1 cellular context compared by ENCODE assay signal in the genomic region with DNA sequence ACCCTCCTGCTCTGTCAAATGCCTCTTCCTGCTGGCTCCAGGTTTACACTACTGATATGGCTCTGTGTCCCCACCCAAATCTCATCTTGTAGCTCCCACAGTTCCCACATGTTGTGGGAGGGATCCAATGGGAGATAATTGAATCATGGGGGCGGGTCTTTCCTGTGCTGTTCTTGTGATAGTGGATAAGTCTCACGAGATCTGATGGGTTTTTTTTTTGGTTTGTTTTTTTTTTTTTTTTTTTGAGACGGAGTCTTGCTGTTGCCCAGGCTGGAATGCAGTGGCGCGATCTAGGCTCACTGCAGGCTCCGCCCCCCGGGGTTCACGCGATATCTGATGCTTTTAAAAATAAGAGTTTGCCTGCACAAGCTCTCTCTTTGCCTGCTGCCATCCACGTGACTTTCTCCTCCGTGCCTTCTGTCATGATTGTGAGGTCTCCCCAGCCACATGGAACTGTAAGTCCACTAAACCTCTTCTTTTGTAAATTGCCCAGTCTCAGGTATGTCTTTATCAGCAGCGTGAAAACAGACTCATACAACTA.
TF ChIP-seq lines count a peak whose summit lies in the region.
"Not testable (repeated sequence)": the region's sequence is repeated elsewhere in the genome, so short reads cannot be mapped to it uniquely, and the experiment has no call there.

No MANE protein-coding gene starts in this region.

TF ChIP-seq in K562, 482 proteins besides CTCF, POLR2A, EP300 and RAD21 (continued from another document):
- TF ChIP-seq, protein P1, sequence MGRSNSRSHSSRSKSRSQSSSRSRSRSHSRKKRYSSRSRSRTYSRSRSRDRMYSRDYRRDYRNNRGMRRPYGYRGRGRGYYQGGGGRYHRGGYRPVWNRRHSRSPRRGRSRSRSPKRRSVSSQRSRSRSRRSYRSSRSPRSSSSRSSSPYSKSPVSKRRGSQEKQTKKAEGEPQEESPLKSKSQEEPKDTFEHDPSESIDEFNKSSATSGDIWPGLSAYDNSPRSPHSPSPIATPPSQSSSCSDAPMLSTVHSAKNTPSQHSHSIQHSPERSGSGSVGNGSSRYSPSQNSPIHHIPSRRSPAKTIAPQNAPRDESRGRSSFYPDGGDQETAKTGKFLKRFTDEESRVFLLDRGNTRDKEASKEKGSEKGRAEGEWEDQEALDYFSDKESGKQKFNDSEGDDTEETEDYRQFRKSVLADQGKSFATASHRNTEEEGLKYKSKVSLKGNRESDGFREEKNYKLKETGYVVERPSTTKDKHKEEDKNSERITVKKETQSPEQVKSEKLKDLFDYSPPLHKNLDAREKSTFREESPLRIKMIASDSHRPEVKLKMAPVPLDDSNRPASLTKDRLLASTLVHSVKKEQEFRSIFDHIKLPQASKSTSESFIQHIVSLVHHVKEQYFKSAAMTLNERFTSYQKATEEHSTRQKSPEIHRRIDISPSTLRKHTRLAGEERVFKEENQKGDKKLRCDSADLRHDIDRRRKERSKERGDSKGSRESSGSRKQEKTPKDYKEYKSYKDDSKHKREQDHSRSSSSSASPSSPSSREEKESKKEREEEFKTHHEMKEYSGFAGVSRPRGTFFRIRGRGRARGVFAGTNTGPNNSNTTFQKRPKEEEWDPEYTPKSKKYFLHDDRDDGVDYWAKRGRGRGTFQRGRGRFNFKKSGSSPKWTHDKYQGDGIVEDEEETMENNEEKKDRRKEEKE (IDR thresholded peaks at IDR 0.05; ENCODE audit: borderline replicate concordance in 1 of 2, control insufficient read depth in 1 of 2, low read depth in 2 of 2, low read length in 1 of 2), result peak in 1 of 2 experiments; percentile 51; a peak in 1 of 4 replicates
- TF ChIP-seq NFATC3 (IDR thresholded peaks at IDR 0.05) (peak; percentile 35; the same call in 1 of the 2 replicates), SMARCE1 (IDR thresholded peaks at IDR 0.05) (peak; percentile 54), ZNF384 (IDR thresholded peaks at IDR 0.05; ENCODE audit: low read depth, low read length) (peak; percentile 95), CBFA2T2 (conservative IDR thresholded peaks at IDR 0.05) (peak; percentile 84), TEAD1 (CRISPR knock-in tag; IDR thresholded peaks at IDR 0.05) (peak in 1 of 2 experiments; percentile 73; a peak in 2 of 4 replicates), AFF1 (IDR thresholded peaks at IDR 0.05; ENCODE audit: low read depth in 1 of 2, partially characterized antibody in 2 of 2) (peak in 1 of 2 experiments; percentile 56), MGA (IDR thresholded peaks at IDR 0.05) (peak; percentile 70), MTA2 (IDR thresholded peaks at IDR 0.05; ENCODE audit: low read depth) (peak; percentile 43; the same call in 1 of the 2 replicates), SUPT5H (IDR thresholded peaks at IDR 0.05) (0 out of 2 replicates have a peak, but pooled peaks have one; percentile 32), NCOA1 (IDR thresholded peaks at IDR 0.05; ENCODE audit: low read depth) (peak; percentile 35; the same call in 1 of the 2 replicates), TFE3 (CRISPR knock-in tag; IDR thresholded peaks at IDR 0.05) (peak; percentile 55), MYNN (IDR thresholded peaks at IDR 0.05) (peak; percentile 36; the same call in 1 of the 2 replicates), DPF2 (IDR thresholded peaks at IDR 0.05) (peak; percentile 48; the same call in 1 of the 2 replicates), MXD1 (CRISPR knock-in tag; IDR thresholded peaks at IDR 0.05; ENCODE audit: borderline replicate concordance, poor library complexity, severe bottlenecking) (peak; percentile 16), RBM25 (IDR thresholded peaks at IDR 0.05; ENCODE audit: low read depth, low read length, severe bottlenecking) (peak; percentile 27)
- TF ChIP-seq, protein P2, sequence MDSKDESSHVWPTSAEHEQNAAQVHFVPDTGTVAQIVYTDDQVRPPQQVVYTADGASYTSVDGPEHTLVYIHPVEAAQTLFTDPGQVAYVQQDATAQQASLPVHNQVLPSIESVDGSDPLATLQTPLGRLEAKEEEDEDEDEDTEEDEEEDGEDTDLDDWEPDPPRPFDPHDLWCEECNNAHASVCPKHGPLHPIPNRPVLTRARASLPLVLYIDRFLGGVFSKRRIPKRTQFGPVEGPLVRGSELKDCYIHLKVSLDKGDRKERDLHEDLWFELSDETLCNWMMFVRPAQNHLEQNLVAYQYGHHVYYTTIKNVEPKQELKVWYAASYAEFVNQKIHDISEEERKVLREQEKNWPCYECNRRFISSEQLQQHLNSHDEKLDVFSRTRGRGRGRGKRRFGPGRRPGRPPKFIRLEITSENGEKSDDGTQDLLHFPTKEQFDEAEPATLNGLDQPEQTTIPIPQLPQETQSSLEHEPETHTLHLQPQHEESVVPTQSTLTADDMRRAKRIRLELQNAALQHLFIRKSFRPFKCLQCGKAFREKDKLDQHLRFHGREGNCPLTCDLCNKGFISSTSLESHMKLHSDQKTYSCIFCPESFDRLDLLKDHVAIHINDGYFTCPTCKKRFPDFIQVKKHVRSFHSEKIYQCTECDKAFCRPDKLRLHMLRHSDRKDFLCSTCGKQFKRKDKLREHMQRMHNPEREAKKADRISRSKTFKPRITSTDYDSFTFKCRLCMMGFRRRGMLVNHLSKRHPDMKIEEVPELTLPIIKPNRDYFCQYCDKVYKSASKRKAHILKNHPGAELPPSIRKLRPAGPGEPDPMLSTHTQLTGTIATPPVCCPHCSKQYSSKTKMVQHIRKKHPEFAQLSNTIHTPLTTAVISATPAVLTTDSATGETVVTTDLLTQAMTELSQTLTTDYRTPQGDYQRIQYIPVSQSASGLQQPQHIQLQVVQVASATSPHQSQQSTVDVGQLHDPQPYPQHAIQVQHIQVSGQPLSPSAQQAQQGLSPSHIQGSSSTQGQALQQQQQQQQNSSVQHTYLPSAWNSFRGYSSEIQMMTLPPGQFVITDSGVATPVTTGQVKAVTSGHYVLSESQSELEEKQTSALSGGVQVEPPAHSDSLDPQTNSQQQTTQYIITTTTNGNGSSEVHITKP (IDR thresholded peaks at IDR 0.05; ENCODE audit: partially characterized antibody), result peak; percentile 13
- TF ChIP-seq MYNN (CRISPR knock-in tag; IDR thresholded peaks at IDR 0.05), result not testable (repeated sequence)
